Comparison of ENCODE assay signal across 35 cellular contexts in genomic region chr1:94355485-94355980, GRCh38.
"Had no signal": no experiment of that assay in that cellular context is flagged by ENCODE, and none has a peak within 500 bp of the region (broad histone marks: within the 10 kb centered on the region; RNA-seq: fewer than 3 reads in every experiment).

No MANE protein-coding gene starts in this region.

- H3K9me3 ChIP-seq: gastrocnemius medialis, heart left ventricle had no signal

- H3K36me3 Mint-ChIP-seq: activated naive CD4-positive, alpha-beta T cell treated with anti-CD3 and anti-CD28 coated beads, Interleukin-2, amount 10 ng/mL, durations not matched to agents 7 days and 5 days; activated naive CD4-positive, alpha-beta T cell treated with anti-CD3 and anti-CD28 coated beads, Interleukin-2, amount 50 U/mL, for 72 hours; activated naive CD8-positive, alpha-beta T cell treated with anti-CD3 and anti-CD28 coated beads, Interleukin-2, amount 10 ng/mL, durations not matched to agents 7 days and 5 days had no signal

- FAIRE-seq: astrocyte, bronchial epithelial cell had no signal

- H3K27ac Mint-ChIP-seq: activated B cell treated with CpG ODN at 0.5 μM for 24 hours; activated CD4-positive, alpha-beta memory T cell treated with anti-CD3 and anti-CD28 coated beads, Interleukin-2, amount 10 ng/mL, durations not matched to agents 7 days and 5 days; activated CD4-positive, alpha-beta T cell treated with anti-CD3 and anti-CD28 coated beads, Interleukin-2, amount 10 ng/mL, durations not matched to agents 24 days and 14 days; activated naive CD4-positive, alpha-beta T cell treated with anti-CD3 and anti-CD28 coated beads, Interleukin-2, amount 10 ng/mL, durations not matched to agents 7 days and 5 days; activated naive CD8-positive, alpha-beta T cell treated with anti-CD3 and anti-CD28 coated beads, Interleukin-2, amount 10 ng/mL, durations not matched to agents 7 days and 5 days; activated T-cell treated with anti-CD3 and anti-CD28 coated beads, Interleukin-2, amount 50 U/mL, for 24 hours; activated T-cell treated with anti-CD3 and anti-CD28 coated beads, Interleukin-2, amount 50 U/mL, for 72 hours; dendritic cell treated with granulocyte-macrophage colony-stimulating factor and Interleukin-4, amounts not matched to agents 40 ng/mL and 50 ng/mL, for 4 days; endodermal cell; T-helper 17 cell; T-helper 2 cell treated with Interferon-gamma antibody and Interleukin-4, amounts not matched to agents 5 μg/mL and 100 μg/mL, for 36 hours had no signal

- H3K4me1 ChIP-seq: foreskin keratinocyte, gastrocnemius medialis had no signal

- DNase-seq: activated B cell treated with CpG ODN at 0.5 μM for 24 hours; activated CD4-positive, alpha-beta memory T cell treated with anti-CD3 and anti-CD28 coated beads, Interleukin-2, amount 10 ng/mL, durations not matched to agents 7 days and 5 days; activated CD4-positive, alpha-beta T cell treated with anti-CD3 and anti-CD28 coated beads, Interleukin-2, amount 10 ng/mL, durations not matched to agents 24 days and 14 days; activated CD4-positive, alpha-beta T cell treated with anti-CD3 and anti-CD28 coated beads, Interleukin-2, amount 50 U/mL, for 4 hours; activated CD8-positive, alpha-beta memory T cell treated with anti-CD3 and anti-CD28 coated beads, Interleukin-2, amount 50 U/mL, for 48 hours; activated gamma-delta T cell; activated naive CD4-positive, alpha-beta T cell; activated naive CD4-positive, alpha-beta T cell treated with anti-CD3 and anti-CD28 coated beads, Interleukin-2, amount 10 ng/mL, durations not matched to agents 7 days and 5 days; activated naive CD8-positive, alpha-beta T cell treated with anti-CD3 and anti-CD28 coated beads, Interleukin-2, amount 10 ng/mL, durations not matched to agents 7 days and 5 days; activated T-cell treated with anti-CD3 and anti-CD28 coated beads for 4 hours; activated T-cell treated with anti-CD3 and anti-CD28 coated beads, Interleukin-2, amount 50 U/mL, for 24 hours; activated T-cell treated with anti-CD3 and anti-CD28 coated beads, Interleukin-2, amount 50 U/mL, for 72 hours; amniotic stem cell; anterior cingulate cortex; brain microvascular endothelial cell; dorsolateral prefrontal cortex; effector memory CD4-positive, alpha-beta T cell; endodermal cell; foreskin keratinocyte; gastrocnemius medialis; glutamatergic neuron; heart left ventricle; T-helper 1 cell; T-helper 17 cell; T1000; WERI-Rb-1 had no signal

- H3K36me3 ChIP-seq: brain microvascular endothelial cell, gastrocnemius medialis, heart left ventricle, WERI-Rb-1 had no signal

- H3K9me3 Mint-ChIP-seq: activated B cell treated with CpG ODN at 0.5 μM for 24 hours; activated CD4-positive, alpha-beta memory T cell treated with anti-CD3 and anti-CD28 coated beads, Interleukin-2, amount 10 ng/mL, durations not matched to agents 7 days and 5 days; activated naive CD4-positive, alpha-beta T cell treated with anti-CD3 and anti-CD28 coated beads, Interleukin-2, amount 10 ng/mL, durations not matched to agents 7 days and 5 days; activated naive CD8-positive, alpha-beta T cell treated with anti-CD3 and anti-CD28 coated beads, Interleukin-2, amount 10 ng/mL, durations not matched to agents 7 days and 5 days; activated T-cell treated with anti-CD3 and anti-CD28 coated beads, Interleukin-2, amount 50 U/mL, for 24 hours; activated T-cell treated with anti-CD3 and anti-CD28 coated beads, Interleukin-2, amount 50 U/mL, for 72 hours; central memory CD8-positive, alpha-beta T cell; dendritic cell treated with granulocyte-macrophage colony-stimulating factor and Interleukin-4, amounts not matched to agents 40 ng/mL and 50 ng/mL, for 4 days; endodermal cell; T-helper 2 cell treated with Interferon-gamma antibody and Interleukin-4, amounts not matched to agents 5 μg/mL and 100 μg/mL, for 36 hours had no signal

- H3K4me1 Mint-ChIP-seq: activated B cell treated with CpG ODN at 0.5 μM for 24 hours; activated CD4-positive, alpha-beta memory T cell treated with anti-CD3 and anti-CD28 coated beads, Interleukin-2, amount 10 ng/mL, durations not matched to agents 7 days and 5 days; activated CD4-positive, alpha-beta T cell treated with anti-CD3 and anti-CD28 coated beads, Interleukin-2, amount 10 ng/mL, durations not matched to agents 24 days and 14 days; activated naive CD4-positive, alpha-beta T cell treated with anti-CD3 and anti-CD28 coated beads, Interleukin-2, amount 10 ng/mL, durations not matched to agents 7 days and 5 days; activated naive CD8-positive, alpha-beta T cell treated with anti-CD3 and anti-CD28 coated beads, Interleukin-2, amount 10 ng/mL, durations not matched to agents 7 days and 5 days; central memory CD8-positive, alpha-beta T cell; T-helper 17 cell had no signal

- H3K27ac ChIP-seq: brain microvascular endothelial cell, coronary artery, dorsolateral prefrontal cortex, foreskin keratinocyte, gastrocnemius medialis, heart left ventricle, WERI-Rb-1 had no signal

- H3K27me3 ChIP-seq: brain microvascular endothelial cell, gastrocnemius medialis, heart left ventricle had no signal

- ATAC-seq: activated CD4-positive, CD25-positive, alpha-beta regulatory T cell treated with anti-CD3 and anti-CD28 coated beads, Interleukin-2, amount 50 U/mL, for 24 hours; activated naive CD4-positive, alpha-beta T cell treated with anti-CD3 and anti-CD28 coated beads, Interleukin-2, amount 50 U/mL, for 72 hours; activated T-cell treated with anti-CD3 and anti-CD28 coated beads, Interleukin-2, amount 50 U/mL, for 72 hours; esophagus mucosa; foreskin keratinocyte; gastrocnemius medialis; heart left ventricle; T-helper 17 cell had no signal

- H3K4me3 Mint-ChIP-seq: activated B cell treated with CpG ODN at 0.5 μM for 24 hours; activated CD4-positive, alpha-beta memory T cell treated with anti-CD3 and anti-CD28 coated beads, Interleukin-2, amount 10 ng/mL, durations not matched to agents 7 days and 5 days; activated CD4-positive, alpha-beta T cell treated with anti-CD3 and anti-CD28 coated beads, Interleukin-2, amount 10 ng/mL, durations not matched to agents 24 days and 14 days; activated naive CD4-positive, alpha-beta T cell treated with anti-CD3 and anti-CD28 coated beads, Interleukin-2, amount 10 ng/mL, durations not matched to agents 7 days and 5 days; activated naive CD8-positive, alpha-beta T cell treated with anti-CD3 and anti-CD28 coated beads, Interleukin-2, amount 10 ng/mL, durations not matched to agents 7 days and 5 days; activated T-cell treated with anti-CD3 and anti-CD28 coated beads, Interleukin-2, amount 50 U/mL, for 24 hours; activated T-cell treated with anti-CD3 and anti-CD28 coated beads, Interleukin-2, amount 50 U/mL, for 72 hours; central memory CD8-positive, alpha-beta T cell; dendritic cell treated with granulocyte-macrophage colony-stimulating factor and Interleukin-4, amounts not matched to agents 40 ng/mL and 50 ng/mL, for 4 days; endodermal cell; T-helper 17 cell; T-helper 2 cell treated with Interferon-gamma antibody and Interleukin-4, amounts not matched to agents 5 μg/mL and 100 μg/mL, for 36 hours had no signal

- H3K4me3 ChIP-seq: coronary artery, dorsolateral prefrontal cortex, gastrocnemius medialis, heart left ventricle had no signal
